Comparison of ENCODE assay signal across 1 cellular context in genomic region chr6:48109902-48110301, GRCh38.
A peak's percentile ranks its signal among the peaks of the same experiment; 100 is the strongest.
TF ChIP-seq lines count a peak whose summit lies in the region.

No MANE protein-coding gene starts in this region.

TF ChIP-seq in HepG2, 621 proteins besides CTCF, POLR2A, EP300 and RAD21 (continued from another document):
- 0 out of 2 replicates have a peak, but pooled peaks have one; percentile 20 for TF ChIP-seq HOXA5 (CRISPR knock-in tag; IDR thresholded peaks at IDR 0.05)
